8 cellular contexts compared by ENCODE assay signal in genomic region chr21:42107881-42108553, GRCh38. TPM values are rescaled to one million over a fixed set of nuclear protein-coding genes. Genes with fewer than 3 reads are reported as not detected.
DNase-seq lines count a peak whose midpoint lies in the region; ATAC-seq, FAIRE-seq and TF ChIP-seq lines count a peak whose summit lies in the region.

No MANE protein-coding gene starts in this region.

- no peaks in the 10 kb centered on the region for H3K36me3 ChIP-seq in prostate gland

- no peak overlapping the region for H3K27ac ChIP-seq in prostate gland

- H3K9me3 ChIP-seq in prostate gland: no peaks in the 10 kb centered on the region

- peak; percentile 37 for FAIRE-seq in urothelium cell line (lab: Jason Lieb, UNC)

- peak; percentile 93 for ATAC-seq in GM21423 (IDR thresholded peaks at IDR 0.05; ENCODE audit: unreplicated experiment)

- peak; percentile 86 for TF ChIP-seq CTCF in fibroblast of villous mesenchyme (IDR thresholded peaks at IDR 0.05; ENCODE audit: insufficient read depth, low read depth, low read length)
- TF ChIP-seq CTCF in prostate gland (IDR thresholded peaks at IDR 0.05): peak in 3 of 4 experiments; percentile 47 to 88 (median 62)

- H3K4me1 ChIP-seq in prostate gland (replicated peaks): no peaks in the 10 kb centered on the region

- H3K27me3 ChIP-seq in prostate gland (replicated peaks; ENCODE audit: insufficient read depth): no peaks in the 10 kb centered on the region

- WGBS in prostate gland: 35% methylated on average over 17 of the region's 18 CpGs

- DNase-seq in DMS153 (lab: John Stamatoyannopoulos, UW): peak; percentile 45
- DNase-seq in HuH-7 (ENCODE audit: low spot score): peak; percentile 95
- DNase-seq in OCI-M2 (lab: John Stamatoyannopoulos, UW; ENCODE audit: unreplicated experiment): peak; percentile 33
- DNase-seq in activated T-cell treated with anti-CD3 and anti-CD28 coated beads, Interleukin-2, amount 50 U/mL, for 48 hours: peak; percentile 76 to 82
- DNase-seq in fibroblast of villous mesenchyme (ENCODE audit: low read depth): peak; percentile 65
- DNase-seq in prostate gland (ENCODE audit: low spot score): peak; percentile 64
- peak; percentile 85 for DNase-seq in urothelium cell line (ENCODE audit: low spot score)

- no peak for TF ChIP-seq POLR2A in prostate gland (IDR thresholded peaks at IDR 0.05)

- intact Hi-C loops in prostate gland (cut with DNase I): no loop called here

- H3K4me3 ChIP-seq in fibroblast of villous mesenchyme (ENCODE audit: low read depth, low read length) (no peak overlapping the region), prostate gland (no peak overlapping the region)

RNA-seq across cellular contexts. Expression of gene UMODL1, which starts 36.9 kb away (rescaled TPM):
- total RNA-seq in fibroblast of villous mesenchyme: under 0.01 TPM in 1 of 2 replicates, not detected in the other
- under 1 TPM; 0.14 to 0.57 TPM for total RNA-seq in prostate gland

Comparison
In these comparisons a context has a peak if more than half of its experiments do, and no peak if none do; other contexts are left out.
1. DNase-seq: peak in every context shown above with its lines; median percentile 95 in HuH-7; 85 in urothelium cell line; 79 in activated T-cell treated with anti-CD3 and anti-CD28 coated beads, Interleukin-2, amount 50 U/mL, for 48 hours; 65 in fibroblast of villous mesenchyme; 64 in prostate gland; 45 in DMS153; 33 in OCI-M2.